In the genomic region with DNA sequence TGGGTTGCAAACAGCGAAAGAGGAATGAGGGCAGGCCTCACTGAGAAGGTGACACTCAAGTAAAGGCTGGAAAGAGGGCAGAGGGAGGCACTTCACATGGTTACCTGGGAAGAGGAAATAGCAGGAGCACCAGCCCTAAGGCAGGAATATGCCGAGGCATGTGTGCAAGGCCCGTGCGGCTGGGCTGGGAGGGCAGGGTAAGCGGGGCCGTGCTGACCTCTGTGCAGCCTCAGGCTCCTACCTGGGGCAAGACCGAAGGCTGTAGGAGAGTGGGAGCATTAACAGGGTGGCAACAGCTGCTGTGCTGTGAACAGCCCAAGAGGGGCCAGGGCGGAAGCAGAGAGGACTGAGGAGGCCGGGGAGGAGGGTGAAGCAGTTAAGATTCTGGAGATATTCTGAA, we compare ENCODE assay signal across 19 cellular contexts. TPM values are rescaled to one million over a fixed set of nuclear protein-coding genes. Genes with fewer than 3 reads are reported as not detected.
A peak's percentile ranks its signal among the peaks of the same experiment; 100 is the strongest.
DNase-seq lines count a peak whose midpoint lies in the region; ATAC-seq and TF ChIP-seq lines count a peak whose summit lies in the region.
"Had no signal": no experiment of that assay in that cellular context is flagged by ENCODE, and none has a peak within 500 bp of the region (broad histone marks: within the 10 kb centered on the region; RNA-seq: fewer than 3 reads in every experiment).

No MANE protein-coding gene starts in this region.

- no peaks in the 10 kb centered on the region for H3K9me3 Mint-ChIP-seq in activated naive CD4-positive, alpha-beta T cell treated with anti-CD3 and anti-CD28 coated beads, Interleukin-2, amount 50 U/mL, for 72 hours
- H3K9me3 Mint-ChIP-seq: CD4-positive, alpha-beta memory T cell had no signal

- no peak for TF ChIP-seq CTCF in mammary epithelial cell (conservative IDR thresholded peaks at IDR 0.05 in 1 of 2, IDR thresholded peaks at IDR 0.05 in 1 of 2; ENCODE audit: extremely low read depth in 1 of 2, insufficient read depth in 1 of 2, low read depth in 1 of 2, low read length in 2 of 2)
- TF ChIP-seq CTCF in suprapubic skin (IDR thresholded peaks at IDR 0.05): no peak

- peaks cover 56% of the 10 kb centered on the region for H3K4me1 ChIP-seq in mammary epithelial cell (ENCODE audit: insufficient read depth, low read length)
- H3K4me1 ChIP-seq in suprapubic skin: peaks cover 55% of the 10 kb centered on the region

- H3K27me3 ChIP-seq in mammary epithelial cell (ENCODE audit: insufficient read depth, low read length): no peaks in the 10 kb centered on the region
- H3K27me3 ChIP-seq in suprapubic skin: no peaks in the 10 kb centered on the region
- H3K27me3 ChIP-seq: BE2C had no signal

- H3K4me3 ChIP-seq in mammary epithelial cell (replicated peaks in 1 of 3; ENCODE audit: insufficient read depth in 1 of 3, low read depth in 2 of 3, low read length in 3 of 3) (no peak overlapping the region), suprapubic skin (no peak overlapping the region)
- H3K4me3 ChIP-seq: GM12878, K562 had no signal

- intact Hi-C loops in mammary epithelial cell (cut with micrococcal nuclease): no loop called here

- in situ Hi-C loops in mammary epithelial cell (cut with MboI; ENCODE audit: low sequenced_read_pairs in 2 of 2) (loop anchor here in 1 of 2 donors (25.0 kb wide), 1 partner anchor 333 kb away; no protein-coding TSS in a partner anchor), G401 (cut with HindIII; ENCODE audit: low sequenced_read_pairs) (no loop called here)

- dilution Hi-C loops in mammary epithelial cell (cut with HindIII; ENCODE audit: low sequenced_read_pairs): no loop called here

- TF ChIP-seq POLR2A in suprapubic skin (IDR thresholded peaks at IDR 0.05): no peak

- H3K4me2 ChIP-seq in mammary epithelial cell (ENCODE audit: insufficient read depth, low read depth, low read length): no peak overlapping the region

- H3K9ac ChIP-seq in mammary epithelial cell (ENCODE audit: insufficient read depth, low read length): peak overlapping the region; percentile 18

- H3K27ac ChIP-seq in mammary epithelial cell (ENCODE audit: insufficient read depth, low read depth, low read length): peak overlapping the region; percentile 98
- peak overlapping the region; percentile 58 for H3K27ac ChIP-seq in suprapubic skin

- peaks cover 0 to 6% of the 10 kb centered on the region in 2 donors for H3K36me3 Mint-ChIP-seq in activated naive CD4-positive, alpha-beta T cell treated with anti-CD3 and anti-CD28 coated beads, Interleukin-2, amount 50 U/mL, for 72 hours

- no peak for TF ChIP-seq EP300 in suprapubic skin (IDR thresholded peaks at IDR 0.05)

- peak overlapping the region; percentile 11 for H2AFZ ChIP-seq in mammary epithelial cell (ENCODE audit: low read depth, low read length)

- no peak for ATAC-seq in activated naive CD4-positive, alpha-beta T cell treated with anti-CD3 and anti-CD28 coated beads, Interleukin-2, amount 50 U/mL, for 72 hours
- ATAC-seq: GM12878, K562, PC-3 had no signal

- 38% methylated on average over 9 of the region's 9 CpGs for WGBS in mammary epithelial cell (ENCODE audit: low coverage, missing lambda C conversion rate)
- WGBS in suprapubic skin: 54% methylated on average over 9 of the region's 9 CpGs

- H3K36me3 ChIP-seq in mammary epithelial cell (ENCODE audit: insufficient read depth, low read length): peaks cover 4% of the 10 kb centered on the region
- peaks cover 36% of the 10 kb centered on the region for H3K36me3 ChIP-seq in suprapubic skin
- H3K36me3 ChIP-seq: BE2C had no signal

- CTCF ChIA-PET in mammary epithelial cell (lab: Charles Lee; ENCODE audit: low non-redundant PET): no interaction called here

- H4K20me1 ChIP-seq in mammary epithelial cell (ENCODE audit: insufficient read depth, low read length): no peaks in the 10 kb centered on the region

- peak overlapping the region; percentile 23 to 37 for H3K27ac Mint-ChIP-seq in activated naive CD4-positive, alpha-beta T cell treated with anti-CD3 and anti-CD28 coated beads, Interleukin-2, amount 50 U/mL, for 72 hours

- no peak for DNase-seq in activated naive CD4-positive, alpha-beta T cell treated with anti-CD3 and anti-CD28 coated beads, Interleukin-2, amount 50 U/mL, for 72 hours (ENCODE audit: low spot score in 2 of 2)
- no peak for DNase-seq in activated naive CD4-positive, alpha-beta T cell (lab: John Stamatoyannopoulos, UW)
- DNase-seq in mammary epithelial cell: no peak
- DNase-seq in islet precursor cell: peak; percentile 63
- DNase-seq in suprapubic skin (ENCODE audit: low spot score in 2 of 2): no peak
- DNase-seq in G401 (ENCODE audit: low spot score): no peak
- DNase-seq in globus pallidus (ENCODE audit: low spot score): no peak
- DNase-seq in NCI-H2171 (lab: John Stamatoyannopoulos, UW): no peak
- DNase-seq: 8988T; BE2C; CD4-positive, alpha-beta memory T cell; DMS79 treated with DMSO at 0.1 percent for 48 hours; NCI-H1436; NCI-H2081 treated with DMSO at 0.1 percent for 48 hours; NCI-H510A treated with DMSO at 0.1 percent for 48 hours; NCI-H82; PC-3 had no signal

- BruUV-seq in mammary epithelial cell (replicated peaks; lab: Mats Ljungman, UMichigan): no TSS peak

- no peaks in the 10 kb centered on the region for H3K9me3 ChIP-seq in mammary epithelial cell (replicated peaks; ENCODE audit: insufficient read depth, low read length)
- H3K9me3 ChIP-seq in suprapubic skin: no peaks in the 10 kb centered on the region
- H3K9me3 ChIP-seq: BE2C had no signal

- H3K79me2 ChIP-seq in mammary epithelial cell (ENCODE audit: insufficient read depth, low read length): peaks cover 4% of the 10 kb centered on the region

RNA-seq across cellular contexts. Expression of gene SH3PXD2A, which starts 24.0 kb away (rescaled TPM):
- 10 to 100 TPM in 1 of 2 donors, 1 to 10 TPM in 1; 8.7 to 13.7 TPM for total RNA-seq in activated naive CD4-positive, alpha-beta T cell treated with anti-CD3 and anti-CD28 coated beads, Interleukin-2, amount 50 U/mL, for 72 hours
- total RNA-seq in mammary epithelial cell (100 to 1,000 TPM in 1 of 2 donors, 10 to 100 TPM in 1; 72.2 to 116 TPM), suprapubic skin (10 to 100 TPM; 55.7 to 71.8 (median 66.8) TPM)
- 35.3 TPM for polyA plus RNA-seq in mammary epithelial cell
- polyA minus RNA-seq in mammary epithelial cell: 112 TPM
- total RNA-seq in G401 (2014; rRNA removed; shearing (Covaris generic)): 11.0 and 19.1 TPM in 2 replicates

RNA-seq across cellular contexts. Expression of gene STN1, which starts 38.6 kb away (rescaled TPM):
- 10 to 100 TPM; 38.6 to 54.5 TPM for total RNA-seq in activated naive CD4-positive, alpha-beta T cell treated with anti-CD3 and anti-CD28 coated beads, Interleukin-2, amount 50 U/mL, for 72 hours
- total RNA-seq in mammary epithelial cell: 10 to 100 TPM; 42.6 to 65.0 TPM
- 50.1 TPM for polyA plus RNA-seq in mammary epithelial cell
- 25.7 TPM for polyA minus RNA-seq in mammary epithelial cell
- total RNA-seq in suprapubic skin: 10 to 100 TPM; 13.8 to 24.8 (median 22.9) TPM
- 24.1 and 28.7 TPM in 2 replicates for total RNA-seq in G401 (2014; rRNA removed; shearing (Covaris generic))
